ENCODE assay signal across 24 cellular contexts in genomic region chr12:57526477-57527126, GRCh38. TPM values are rescaled to one million over a fixed set of nuclear protein-coding genes. Genes with fewer than 3 reads are reported as not detected.
DNase-seq lines count a peak whose midpoint lies in the region; ATAC-seq and TF ChIP-seq lines count a peak whose summit lies in the region.
"Had no signal": no experiment of that assay in that cellular context is flagged by ENCODE, and none has a peak within 500 bp of the region (broad histone marks: within the 10 kb centered on the region; RNA-seq: fewer than 3 reads in every experiment).

No MANE protein-coding gene starts in this region.

- no peak overlapping the region for H2AK5ac ChIP-seq in IMR-90 (ENCODE audit: low read depth, low read length)

- no peak overlapping the region for H3K4me2 ChIP-seq in IMR-90 (ENCODE audit: low read depth, low read length)
- H3K4me2 ChIP-seq: KMS-11 had no signal

- H4K91ac ChIP-seq in IMR-90 (ENCODE audit: insufficient read depth, low read depth, low read length), result no peak overlapping the region

- H3K14ac ChIP-seq in IMR-90 (replicated peaks; ENCODE audit: low read depth, low read length), result no peak overlapping the region

- H4K5ac ChIP-seq in IMR-90 (ENCODE audit: low read depth, low read length), result no peak overlapping the region

- peaks cover 14% of the 10 kb centered on the region for H3K9me1 ChIP-seq in IMR-90 (ENCODE audit: insufficient read depth, low read length)

- no peak overlapping the region for H3K27ac ChIP-seq in IMR-90 (ENCODE audit: insufficient read depth, low read length)
- H3K27ac ChIP-seq: cardiac muscle cell, KMS-11, suprapubic skin had no signal

- in situ Hi-C loops in IMR-90 (cut with MboI; ENCODE audit: low sequenced_read_pairs), result no loop called here

- H2BK15ac ChIP-seq in IMR-90 (ENCODE audit: low read depth, low read length), result no peak overlapping the region

- no peak overlapping the region for H2BK120ac ChIP-seq in IMR-90 (ENCODE audit: low read depth, low read length)

- H2BK5ac ChIP-seq in IMR-90 (ENCODE audit: low read depth, low read length, poor library complexity, severe bottlenecking), result no peak overlapping the region

- no peak overlapping the region for H3K9ac ChIP-seq in IMR-90 (ENCODE audit: low read depth, low read length)
- H3K9ac ChIP-seq in adipocyte (ENCODE audit: low read length), result peak overlapping the region; percentile 44
- H3K9ac ChIP-seq: KMS-11 had no signal

- H3K36me3 ChIP-seq in IMR-90 (ENCODE audit: control insufficient read depth, insufficient read depth, low read length), result peaks cover 62% of the 10 kb centered on the region
- H3K36me3 ChIP-seq in adipocyte (ENCODE audit: control insufficient read depth, insufficient read depth, low read length, severe bottlenecking), result peaks cover 72% of the 10 kb centered on the region

- H3K18ac ChIP-seq in IMR-90 (ENCODE audit: low read depth, low read length), result no peak overlapping the region

- peaks cover 33% of the 10 kb centered on the region for H3K4me1 Mint-ChIP-seq in activated naive CD4-positive, alpha-beta T cell treated with anti-CD3 and anti-CD28 coated beads for 36 hours (ENCODE audit: low read depth)
- H3K4me1 Mint-ChIP-seq in stimulated activated effector memory CD8-positive, alpha-beta T cell treated with anti-CD3 and anti-CD28 coated beads, Interleukin-12 subunit alpha, Interleukin-12 subunit beta, amount 100 ng/mL, for 72 hours, result peaks cover 44% of the 10 kb centered on the region

- H3K4me1 ChIP-seq in IMR-90 (ENCODE audit: control insufficient read depth, insufficient read depth, low read length), result peaks cover 16% of the 10 kb centered on the region
- peaks cover 39% of the 10 kb centered on the region for H3K4me1 ChIP-seq in adipocyte (ENCODE audit: control insufficient read depth, insufficient read depth, low read length)

- H3K4me3 ChIP-seq in IMR-90 (ENCODE audit: insufficient read depth, low read depth, low read length) (no peak overlapping the region), adipocyte (ENCODE audit: low read length) (no peak overlapping the region)
- H3K4me3 ChIP-seq: cardiac muscle cell, lung, SK-N-MC, suprapubic skin had no signal

- ATAC-seq in IMR-90 (ENCODE audit: low read depth) (no peak), GM18909 (IDR thresholded peaks at IDR 0.05; ENCODE audit: poor library complexity, unreplicated experiment) (no peak)
- ATAC-seq in stimulated activated effector memory CD8-positive, alpha-beta T cell treated with anti-CD3 and anti-CD28 coated beads, Interleukin-12 subunit alpha, Interleukin-12 subunit beta, amount 100 ng/mL, for 72 hours, result no peak

- H3K9me3 ChIP-seq in IMR-90 (ENCODE audit: control insufficient read depth, insufficient read depth, low read length), result no peaks in the 10 kb centered on the region
- H3K9me3 ChIP-seq in adipocyte (ENCODE audit: control insufficient read depth, low read length), result no peaks in the 10 kb centered on the region
- H3K9me3 ChIP-seq: BE2C, suprapubic skin had no signal

- no peak for TF ChIP-seq POLR2A in IMR-90 (IDR thresholded peaks at IDR 0.05; ENCODE audit: low read depth, low read length)

- no peak overlapping the region for H3K23ac ChIP-seq in IMR-90 (ENCODE audit: low read depth, low read length)

- no CpG with 5 or more reads among the region's 4 CpGs for WGBS in IMR-90 (ENCODE audit: extremely low coverage in 2 of 2, insufficient read length in 1 of 2), 2 experiments

- CTCF ChIA-PET in activated naive CD4-positive, alpha-beta T cell treated with anti-CD3 and anti-CD28 coated beads for 36 hours (lab: Charles Lee), result interaction anchor here (1.3 kb wide), 1 partner anchor 68 kb away, joined by 5 read pairs; no protein-coding TSS in a partner anchor
- CTCF ChIA-PET in IMR-90 (lab: Yijun Ruan, JAX), result no interaction called here

- H4K8ac ChIP-seq in IMR-90 (ENCODE audit: low read depth in 2 of 2, low read length in 2 of 2), result no peak overlapping the region

- H3K79me1 ChIP-seq in IMR-90 (ENCODE audit: low read depth in 1 of 2, low read length in 2 of 2), result peaks cover 17 to 59% of the 10 kb centered on the region in 2 experiments

- POLR2A ChIA-PET in IMR-90 (lab: Charles Lee; ENCODE audit: unreplicated experiment), result no interaction called here

- H3K9me3 Mint-ChIP-seq in activated naive CD4-positive, alpha-beta T cell treated with anti-CD3 and anti-CD28 coated beads for 36 hours, result no peaks in the 10 kb centered on the region
- no peaks in the 10 kb centered on the region for H3K9me3 Mint-ChIP-seq in stimulated activated effector memory CD8-positive, alpha-beta T cell treated with anti-CD3 and anti-CD28 coated beads, Interleukin-12 subunit alpha, Interleukin-12 subunit beta, amount 100 ng/mL, for 72 hours
- H3K9me3 Mint-ChIP-seq: dendritic cell treated with granulocyte-macrophage colony-stimulating factor and Interleukin-4, amounts not matched to agents 40 ng/mL and 50 ng/mL, for 4 days; T-helper 1 cell treated with Interleukin-12 subunit alpha and Interleukin-12 subunit beta and Interleukin-4 antibody, amounts not matched to agents 30 μg/mL and 1 μg/mL, for 36 hours had no signal

- TF ChIP-seq RAD21 in IMR-90 (IDR thresholded peaks at IDR 0.05; ENCODE audit: low read length), result no peak

- DNase-seq in activated naive CD4-positive, alpha-beta T cell treated with anti-CD3 and anti-CD28 coated beads for 36 hours, result no peak
- no peak for DNase-seq in activated naive CD4-positive, alpha-beta T cell treated with anti-CD3 and anti-CD28 coated beads, Interleukin-2, amount 50 U/mL, for 16 hours
- DNase-seq in IMR-90 (no peak), adipocyte (ENCODE audit: low read depth) (no peak), C1 segment of cervical spinal cord (lab: John Stamatoyannopoulos, UW) (no peak)
- no peak for DNase-seq in stimulated activated effector memory CD8-positive, alpha-beta T cell treated with anti-CD3 and anti-CD28 coated beads, Interleukin-12 subunit alpha, Interleukin-12 subunit beta, amount 100 ng/mL, for 72 hours (ENCODE audit: low spot score in 2 of 2)
- no peak for DNase-seq in stimulated activated CD8-positive, alpha-beta memory T cell treated with anti-CD3 and anti-CD28 coated beads, Interleukin-4, amount 100 ng/mL, for 48 hours
- DNase-seq: activated CD4-positive, alpha-beta T cell treated with anti-CD3 and anti-CD28 coated beads for 4 hours; aorta; BE2C; NCI-H1436 treated with DMSO at 0.1 percent for 48 hours; NCI-H2171 treated with DMSO at 0.1 percent for 48 hours; NCI-H524 treated with DMSO at 0.1 percent for 48 hours; nucleus accumbens; RPMI8226 had no signal

- H3K56ac ChIP-seq in IMR-90 (ENCODE audit: extremely low read depth, insufficient read depth, low read length), result no peak overlapping the region

- H2AK9ac ChIP-seq in IMR-90 (replicated peaks; ENCODE audit: low read depth, low read length, poor library complexity), result peak overlapping the region; percentile 31

- TF ChIP-seq CTCF in IMR-90 (conservative IDR thresholded peaks at IDR 0.05; ENCODE audit: low read depth, low read length), result no peak

- peaks cover 12% of the 10 kb centered on the region for H3K36me3 Mint-ChIP-seq in activated naive CD4-positive, alpha-beta T cell treated with anti-CD3 and anti-CD28 coated beads for 36 hours (ENCODE audit: low read depth)
- H3K36me3 Mint-ChIP-seq in stimulated activated effector memory CD8-positive, alpha-beta T cell treated with anti-CD3 and anti-CD28 coated beads, Interleukin-12 subunit alpha, Interleukin-12 subunit beta, amount 100 ng/mL, for 72 hours, result peaks cover 97% of the 10 kb centered on the region

- no peaks in the 10 kb centered on the region for H3K27me3 Mint-ChIP-seq in activated naive CD4-positive, alpha-beta T cell treated with anti-CD3 and anti-CD28 coated beads for 36 hours (ENCODE audit: low read depth)
- H3K27me3 Mint-ChIP-seq: dendritic cell treated with granulocyte-macrophage colony-stimulating factor and Interleukin-4, amounts not matched to agents 40 ng/mL and 50 ng/mL, for 4 days had no signal

- dilution Hi-C loops in IMR-90 (cut with HindIII; ENCODE audit: low sequenced_read_pairs, unreplicated experiment), result no loop called here

- H3K27me3 ChIP-seq in IMR-90 (ENCODE audit: control insufficient read depth, insufficient read depth, low read length) (no peaks in the 10 kb centered on the region), adipocyte (replicated peaks; ENCODE audit: control insufficient read depth, insufficient read depth, low read length) (no peaks in the 10 kb centered on the region)
- H3K27me3 ChIP-seq: BE2C, cardiac muscle cell, suprapubic skin had no signal

- intact Hi-C loops in activated naive CD4-positive, alpha-beta T cell treated with anti-CD3 and anti-CD28 coated beads for 36 hours (cut with micrococcal nuclease), result loop anchor here (10.0 kb wide), 1 partner anchor 1192 kb away; the partner anchor contains the start of genes IL23A and PAN2
- intact Hi-C loops in IMR-90 (cut with micrococcal nuclease), result no loop called here

- no peak overlapping the region for H3K4me3 Mint-ChIP-seq in activated naive CD4-positive, alpha-beta T cell treated with anti-CD3 and anti-CD28 coated beads for 36 hours
- no peak overlapping the region for H3K4me3 Mint-ChIP-seq in stimulated activated effector memory CD8-positive, alpha-beta T cell treated with anti-CD3 and anti-CD28 coated beads, Interleukin-12 subunit alpha, Interleukin-12 subunit beta, amount 100 ng/mL, for 72 hours
- H3K4me3 Mint-ChIP-seq: dendritic cell treated with granulocyte-macrophage colony-stimulating factor and Interleukin-4, amounts not matched to agents 40 ng/mL and 50 ng/mL, for 4 days; T-helper 1 cell treated with Interleukin-12 subunit alpha and Interleukin-12 subunit beta and Interleukin-4 antibody, amounts not matched to agents 30 μg/mL and 1 μg/mL, for 36 hours had no signal

- H3K27ac Mint-ChIP-seq in activated naive CD4-positive, alpha-beta T cell treated with anti-CD3 and anti-CD28 coated beads for 36 hours, result peak overlapping the region; percentile 61
- H3K27ac Mint-ChIP-seq in stimulated activated effector memory CD8-positive, alpha-beta T cell treated with anti-CD3 and anti-CD28 coated beads, Interleukin-12 subunit alpha, Interleukin-12 subunit beta, amount 100 ng/mL, for 72 hours, result peak overlapping the region; percentile 99
- H3K27ac Mint-ChIP-seq: T-helper 1 cell treated with Interleukin-12 subunit alpha and Interleukin-12 subunit beta and Interleukin-4 antibody, amounts not matched to agents 30 μg/mL and 1 μg/mL, for 36 hours had no signal

- BruUV-seq in IMR-90 (replicated peaks; lab: Mats Ljungman, UMichigan), result TSS peak; percentile 27

- H4K20me1 ChIP-seq in IMR-90 (ENCODE audit: insufficient read depth, low read length), result peaks cover 26% of the 10 kb centered on the region

- no peak overlapping the region for H2BK20ac ChIP-seq in IMR-90 (ENCODE audit: low read depth, low read length)

- H3K4ac ChIP-seq in IMR-90 (ENCODE audit: low read depth, low read length), result no peak overlapping the region

- H2AFZ ChIP-seq in IMR-90 (replicated peaks; ENCODE audit: low read length, poor library complexity), result no peak overlapping the region

RNA-seq across cellular contexts. Expression of gene MBD6, which starts 4.0 kb away (rescaled TPM):
- total RNA-seq in activated naive CD4-positive, alpha-beta T cell treated with anti-CD3 and anti-CD28 coated beads for 36 hours, result 10 to 100 TPM; 43.5 to 45.5 TPM
- 0.90 and 1.4 TPM in 2 replicates for total RNA-seq in IMR-90 (2012; rRNA removed)
- polyA plus RNA-seq in IMR-90 (2012; rRNA removed), result 7.9 and 9.3 TPM in 2 replicates
- polyA plus RNA-seq in IMR-90 (2012; cell fraction: cytosol; rRNA removed), result 6.6 and 8.1 TPM in 2 replicates
- 39.1 and 71.4 TPM in 2 replicates for polyA plus RNA-seq in IMR-90 (2012; cell fraction: nucleus; rRNA removed; ENCODE audit: low replicate concordance)

RNA-seq across cellular contexts. Expression of gene DDIT3, which starts 6.3 kb away (rescaled TPM):
- total RNA-seq in activated naive CD4-positive, alpha-beta T cell treated with anti-CD3 and anti-CD28 coated beads for 36 hours, result 10 to 100 TPM; 44.6 to 45.6 TPM
- 12.2 and 19.4 TPM in 2 replicates for total RNA-seq in IMR-90 (2012; rRNA removed)
- 29.8 and 54.4 TPM in 2 replicates for polyA plus RNA-seq in IMR-90 (2012; rRNA removed)
- 10.8 and 21.4 TPM in 2 replicates for polyA plus RNA-seq in IMR-90 (2012; cell fraction: cytosol; rRNA removed)
- polyA plus RNA-seq in IMR-90 (2012; cell fraction: nucleus; rRNA removed; ENCODE audit: low replicate concordance), result 49.3 and 215 TPM in 2 replicates

RNA-seq across cellular contexts. Expression of gene DCTN2, which starts 20.4 kb away (rescaled TPM):
- 10 to 100 TPM; 65.1 to 71.7 TPM for total RNA-seq in activated naive CD4-positive, alpha-beta T cell treated with anti-CD3 and anti-CD28 coated beads for 36 hours
- total RNA-seq in IMR-90 (2012; rRNA removed), result 114 and 125 TPM in 2 replicates
- 107 and 130 TPM in 2 replicates for polyA plus RNA-seq in IMR-90 (2012; rRNA removed)
- polyA plus RNA-seq in IMR-90 (2012; cell fraction: cytosol; rRNA removed), result 95.2 and 179 TPM in 2 replicates
- polyA plus RNA-seq in IMR-90 (2012; cell fraction: nucleus; rRNA removed; ENCODE audit: low replicate concordance), result 106 and 179 TPM in 2 replicates

RNA-seq across cellular contexts. Expression of gene KIF5A, which starts 23.2 kb away (rescaled TPM):
- total RNA-seq in activated naive CD4-positive, alpha-beta T cell treated with anti-CD3 and anti-CD28 coated beads for 36 hours, result under 1 TPM; 0.60 to 0.86 TPM
- total RNA-seq in IMR-90 (2012; rRNA removed), result under 0.01 and 0.18 TPM in 2 replicates
- 0.09 and 0.15 TPM in 2 replicates for polyA plus RNA-seq in IMR-90 (2012; rRNA removed)
- 0.03 and 0.10 TPM in 2 replicates for polyA plus RNA-seq in IMR-90 (2012; cell fraction: cytosol; rRNA removed)
- 0.48 and 1.3 TPM in 2 replicates for polyA plus RNA-seq in IMR-90 (2012; cell fraction: nucleus; rRNA removed; ENCODE audit: low replicate concordance)
- total RNA-seq: HT1080 had no signal

RNA-seq across cellular contexts. Expression of gene MARS1, which starts 38.7 kb away (rescaled TPM):
- total RNA-seq in activated naive CD4-positive, alpha-beta T cell treated with anti-CD3 and anti-CD28 coated beads for 36 hours, result 100 to 1,000 TPM; 481 to 489 TPM
- 127 and 156 TPM in 2 replicates for total RNA-seq in IMR-90 (2012; rRNA removed)
- polyA plus RNA-seq in IMR-90 (2012; rRNA removed), result 164 and 167 TPM in 2 replicates
- polyA plus RNA-seq in IMR-90 (2012; cell fraction: cytosol; rRNA removed), result 104 and 139 TPM in 2 replicates
- 508 and 675 TPM in 2 replicates for polyA plus RNA-seq in IMR-90 (2012; cell fraction: nucleus; rRNA removed; ENCODE audit: low replicate concordance)

Comparison
In these comparisons a context has a peak if more than half of its experiments do, and no peak if none do; other contexts are left out.
1. RNA of gene MBD6, which starts 4.0 kb away (total RNA-seq): 43.5 to 45.5 TPM in activated naive CD4-positive, alpha-beta T cell treated with anti-CD3 and anti-CD28 coated beads for 36 hours; 0.90 to 1.4 TPM in IMR-90; every median in the first group is over 10 times any median in the second.